23 cellular contexts compared by ENCODE assay signal in the genomic region with DNA sequence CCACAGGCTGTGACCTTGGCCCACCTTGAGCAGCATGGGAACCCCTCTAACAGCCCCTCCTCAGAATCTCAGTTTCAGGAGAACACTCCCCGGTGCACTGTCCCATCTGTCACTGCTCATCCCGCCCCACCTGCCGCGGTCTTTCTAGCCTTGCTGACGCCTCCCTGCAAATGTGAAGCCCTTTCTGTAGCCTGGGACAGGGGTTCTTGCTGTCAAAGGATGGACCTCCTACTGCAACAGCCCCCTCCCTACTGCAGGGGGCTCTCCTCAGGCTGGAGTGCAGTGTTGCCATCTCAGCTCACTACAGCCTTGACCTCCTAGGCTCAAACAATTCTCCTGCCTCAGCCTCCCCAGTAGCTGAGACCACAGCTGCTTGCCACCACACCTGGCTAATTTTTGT. TPM values are rescaled to one million over a fixed set of nuclear protein-coding genes. Genes with fewer than 3 reads are reported as not detected.
DNase-seq lines count a peak whose midpoint lies in the region; ATAC-seq, FAIRE-seq and TF ChIP-seq lines count a peak whose summit lies in the region.
"Had no signal": no experiment of that assay in that cellular context is flagged by ENCODE, and none has a peak within 500 bp of the region (broad histone marks: within the 10 kb centered on the region; RNA-seq: fewer than 3 reads in every experiment).

No MANE protein-coding gene starts in this region.

- H3K4me3 ChIP-seq in right atrium auricular region (no peak overlapping the region), endothelial cell of umbilical vein (replicated peaks in 1 of 3; ENCODE audit: insufficient read depth in 1 of 3, low read depth in 1 of 3, low read length in 3 of 3) (no peak overlapping the region)
- H3K4me3 ChIP-seq: PC-9, SK-N-MC had no signal

- intact Hi-C loops in Right ventricle myocardium superior (cut with DNase I) (no loop called here), endothelial cell of umbilical vein (cut with micrococcal nuclease) (no loop called here)

- no peak for TF ChIP-seq POLR2A in endothelial cell of umbilical vein (IDR thresholded peaks at IDR 0.05; ENCODE audit: low read depth, low read length)

- no TSS peak for BruUV-seq in endothelial cell of umbilical vein (replicated peaks; lab: Mats Ljungman, UMichigan)

- no peak overlapping the region for H3K4me2 ChIP-seq in endothelial cell of umbilical vein (ENCODE audit: insufficient read depth, low read length)
- H3K4me2 ChIP-seq: KMS-11, PC-9 had no signal

- no peak overlapping the region for H2AFZ ChIP-seq in endothelial cell of umbilical vein (ENCODE audit: low read depth, low read length)
- H2AFZ ChIP-seq: PC-9 had no signal

- H3K79me2 ChIP-seq in endothelial cell of umbilical vein (ENCODE audit: control insufficient read depth, insufficient read depth, low read length), result no peaks in the 10 kb centered on the region

- no peak for TF ChIP-seq CTCF in right atrium auricular region (IDR thresholded peaks at IDR 0.05)
- TF ChIP-seq CTCF in endothelial cell of umbilical vein (IDR thresholded peaks at IDR 0.05; ENCODE audit: extremely low read depth in 1 of 2, insufficient read depth in 1 of 2, low read depth in 1 of 2, low read length in 2 of 2), result no peak
- TF ChIP-seq CTCF in GM20000 (IDR thresholded peaks at IDR 0.05; ENCODE audit: extremely low read depth, missing control alignments), result no peak

- no peaks in the 10 kb centered on the region for H4K20me1 ChIP-seq in endothelial cell of umbilical vein (replicated peaks; ENCODE audit: control insufficient read depth, extremely low read depth, insufficient read depth, low read length)

- H3K27me3 ChIP-seq in right atrium auricular region (peaks cover 0 to under 1% of the 10 kb centered on the region in 2 donors), endothelial cell of umbilical vein (ENCODE audit: control insufficient read depth in 2 of 2, insufficient read depth in 2 of 2, low read length in 2 of 2) (peaks cover 15 to 27% of the 10 kb centered on the region in 2 experiments)

- POLR2A ChIA-PET in endothelial cell of umbilical vein (lab: Charles Lee), result no interaction called here

- dilution Hi-C loops in endothelial cell of umbilical vein (cut with MboI; ENCODE audit: extremely low pct_ligation_motif_present, low sequenced_read_pairs), result no loop called here

- no peaks in the 10 kb centered on the region for H3K9me1 ChIP-seq in endothelial cell of umbilical vein (replicated peaks; ENCODE audit: control insufficient read depth, extremely low read depth, insufficient read depth, low read length)

- no peaks in the 10 kb centered on the region for H3K36me3 ChIP-seq in right atrium auricular region
- no peaks in the 10 kb centered on the region for H3K36me3 ChIP-seq in endothelial cell of umbilical vein (ENCODE audit: control insufficient read depth in 2 of 2, extremely low read depth in 1 of 2, insufficient read depth in 2 of 2, low read length in 2 of 2)
- H3K36me3 ChIP-seq: BE2C had no signal

- H3K27ac ChIP-seq in right atrium auricular region (no peak overlapping the region), endothelial cell of umbilical vein (ENCODE audit: insufficient read depth, low read depth, low read length) (no peak overlapping the region)
- H3K27ac ChIP-seq: 22Rv1, KMS-11, PC-9, SK-N-MC had no signal

- CTCF ChIA-PET in endothelial cell of umbilical vein (lab: Charles Lee), result no interaction called here

- peak; percentile 25 for DNase-seq in DMS 273 (lab: John Stamatoyannopoulos, UW; ENCODE audit: unreplicated experiment)
- DNase-seq in DMS 273 treated with DMSO at 0.1 percent for 48 hours (lab: John Stamatoyannopoulos, UW), result no peak
- DNase-seq in right atrium auricular region (ENCODE audit: low spot score), result peak; percentile 2
- DNase-seq in Right ventricle myocardium superior, result no peak
- DNase-seq in endothelial cell of umbilical vein (ENCODE audit: low read depth, low spot score), result no peak
- no peak for DNase-seq in iPS-NIHi11 (ENCODE audit: low spot score)
- DNase-seq in GM20000 (ENCODE audit: low spot score), result no peak
- DNase-seq: BE2C, Calu3, HCEC 1CT, IMR-90, NCI-H1048, NCI-H1417, NCI-H187, NCI-H2081 treated with DMSO at 0.1 percent for 48 hours, NCI-H524 treated with DMSO at 0.1 percent for 48 hours, PC-9, RPMI8226, SIG-M5 had no signal

- peak; percentile 26 for FAIRE-seq in endothelial cell of umbilical vein (lab: Jason Lieb, UNC)

- H3K9me3 ChIP-seq in right atrium auricular region (peaks cover 0 to 9% of the 10 kb centered on the region in 2 donors), endothelial cell of umbilical vein (replicated peaks; ENCODE audit: control insufficient read depth, insufficient read depth, low read length) (no peaks in the 10 kb centered on the region)

- ATAC-seq in Right ventricle myocardium superior (ENCODE audit: poor library complexity) (no peak), HG03378 (IDR thresholded peaks at IDR 0.05; ENCODE audit: unreplicated experiment) (no peak)

- H3K9ac ChIP-seq in endothelial cell of umbilical vein (replicated peaks; ENCODE audit: extremely low read depth, insufficient read depth, low read length), result no peak overlapping the region
- H3K9ac ChIP-seq: KMS-11 had no signal

- peaks cover 0 to 9% of the 10 kb centered on the region in 2 donors for H3K4me1 ChIP-seq in right atrium auricular region
- H3K4me1 ChIP-seq in endothelial cell of umbilical vein (ENCODE audit: control insufficient read depth, extremely low read depth, insufficient read depth, low read length), result peaks cover 4% of the 10 kb centered on the region
- H3K4me1 ChIP-seq: BE2C had no signal

TF ChIP-seq in endothelial cell of umbilical vein, 7 proteins besides CTCF, POLR2A, EP300 and RAD21:
- TF ChIP-seq JUN (IDR thresholded peaks at IDR 0.05; ENCODE audit: borderline replicate concordance, insufficient read depth, insufficient read length, low read depth), result no peak
- TF ChIP-seq GATA2 (IDR thresholded peaks at IDR 0.05; ENCODE audit: insufficient read depth, insufficient read length, low read depth, low read length), result no peak
- no peak for TF ChIP-seq EZH2 (IDR thresholded peaks at IDR 0.05; ENCODE audit: borderline replicate concordance, low read depth, low read length, severe bottlenecking)
- TF ChIP-seq POLR2AphosphoS5 (IDR thresholded peaks at IDR 0.05; ENCODE audit: insufficient read depth, low read depth, low read length), result no peak
- no peak for TF ChIP-seq FOS (IDR thresholded peaks at IDR 0.05; ENCODE audit: borderline replicate concordance, insufficient read depth, low read length)
- no peak for TF ChIP-seq MYC (IDR thresholded peaks at IDR 0.05; ENCODE audit: low read depth, low read length)
- TF ChIP-seq, protein P1, sequence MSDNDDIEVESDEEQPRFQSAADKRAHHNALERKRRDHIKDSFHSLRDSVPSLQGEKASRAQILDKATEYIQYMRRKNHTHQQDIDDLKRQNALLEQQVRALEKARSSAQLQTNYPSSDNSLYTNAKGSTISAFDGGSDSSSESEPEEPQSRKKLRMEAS (IDR thresholded peaks at IDR 0.05; ENCODE audit: insufficient read depth, insufficient read length), result no peak

RNA-seq across cellular contexts. Expression of a gene that starts 20.0 kb away (rescaled TPM):
- total RNA-seq in right atrium auricular region (not detected), Right ventricle myocardium superior (not detected), endothelial cell of umbilical vein (not detected in 2 replicates)
- polyA plus RNA-seq in endothelial cell of umbilical vein, result not detected in 2 replicates
- polyA plus RNA-seq in endothelial cell of umbilical vein (2011; cell fraction: cytosol; rRNA removed), result not detected in 2 replicates
- polyA plus RNA-seq in endothelial cell of umbilical vein (2011; cell fraction: nucleus; rRNA removed), result not detected in 2 replicates
- not detected in 2 replicates for polyA plus RNA-seq in endothelial cell of umbilical vein (2012)
- polyA minus RNA-seq in endothelial cell of umbilical vein, result not detected in 2 replicates
- not detected for polyA minus RNA-seq in endothelial cell of umbilical vein (2011; cell fraction: cytosol; rRNA and poly(A)+ RNA removed)
- not detected in 2 replicates for polyA minus RNA-seq in endothelial cell of umbilical vein (2011; cell fraction: nucleus; rRNA and poly(A)+ RNA removed)
- total RNA-seq: Calu3, IMR-90, PC-9 had no signal
- polyA plus RNA-seq: IMR-90 had no signal

RNA-seq across cellular contexts. Expression of a gene that starts 36.4 kb away (rescaled TPM):
- not detected for total RNA-seq in right atrium auricular region
- not detected for total RNA-seq in Right ventricle myocardium superior
- total RNA-seq in endothelial cell of umbilical vein, result not detected in 2 replicates
- polyA plus RNA-seq in endothelial cell of umbilical vein, result not detected in 2 replicates
- polyA plus RNA-seq in endothelial cell of umbilical vein (2011; cell fraction: cytosol; rRNA removed), result not detected in 2 replicates
- polyA plus RNA-seq in endothelial cell of umbilical vein (2011; cell fraction: nucleus; rRNA removed), result not detected in 2 replicates
- not detected in 2 replicates for polyA plus RNA-seq in endothelial cell of umbilical vein (2012)
- not detected in 2 replicates for polyA minus RNA-seq in endothelial cell of umbilical vein
- polyA minus RNA-seq in endothelial cell of umbilical vein (2011; cell fraction: cytosol; rRNA and poly(A)+ RNA removed), result not detected
- polyA minus RNA-seq in endothelial cell of umbilical vein (2011; cell fraction: nucleus; rRNA and poly(A)+ RNA removed), result not detected in 2 replicates
- total RNA-seq: Calu3, IMR-90, PC-9 had no signal
- polyA plus RNA-seq: IMR-90 had no signal

Comparison
In these comparisons a context has a peak if more than half of its experiments do, and no peak if none do; other contexts are left out.
1. DNase-seq: peak in DMS 273 (single experiment) and right atrium auricular region (single experiment); none in DMS 273 treated with DMSO at 0.1 percent for 48 hours (single experiment), Right ventricle myocardium superior (single experiment), endothelial cell of umbilical vein (single experiment), iPS-NIHi11 (single experiment) and GM20000 (single experiment).